14 cellular contexts compared by ENCODE assay signal in the genomic region with DNA sequence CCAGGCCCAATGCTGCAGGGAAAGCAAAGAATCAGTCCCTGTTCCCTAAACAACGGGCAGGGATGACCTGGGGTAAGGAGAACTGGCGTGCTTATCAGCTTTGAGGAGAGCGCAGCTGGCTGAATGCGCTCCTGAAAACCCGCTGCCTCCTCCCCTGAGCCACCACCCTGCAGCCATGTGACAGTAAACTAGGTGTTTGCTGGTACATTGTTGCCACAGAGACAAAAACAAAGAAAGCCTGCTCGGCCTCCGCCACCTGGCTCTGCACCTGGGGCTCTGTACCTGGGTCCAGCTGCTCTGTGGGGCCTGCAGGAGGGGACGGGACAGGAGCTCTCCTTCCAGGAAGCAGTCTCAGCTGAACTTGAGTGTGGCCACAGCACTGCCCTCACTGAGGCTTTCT. TPM values are rescaled to one million over a fixed set of nuclear protein-coding genes. Genes with fewer than 3 reads are reported as not detected.
DNase-seq lines count a peak whose midpoint lies in the region; ATAC-seq and TF ChIP-seq lines count a peak whose summit lies in the region.
"Had no signal": no experiment of that assay in that cellular context is flagged by ENCODE, and none has a peak within 500 bp of the region (broad histone marks: within the 10 kb centered on the region; RNA-seq: fewer than 3 reads in every experiment).

No MANE protein-coding gene starts in this region.

- TF ChIP-seq CTCF in right atrium auricular region (IDR thresholded peaks at IDR 0.05) (no peak), foreskin keratinocyte (conservative IDR thresholded peaks at IDR 0.05) (no peak), upper lobe of right lung (IDR thresholded peaks at IDR 0.05) (no peak), vagina (IDR thresholded peaks at IDR 0.05) (no peak)

- DNase-seq in Right ventricle myocardium inferior (ENCODE audit: missing footprints) (peak; percentile 30), right atrium auricular region (ENCODE audit: low spot score) (no peak), NCI-H526 (lab: John Stamatoyannopoulos, UW) (peak; percentile 98 to 99), foreskin keratinocyte (no peak), upper lobe of right lung (no peak), vagina (ENCODE audit: extremely low spot score in 2 of 2) (no peak), KBM-7 (no peak)
- DNase-seq: activated CD8-positive, alpha-beta memory T cell treated with anti-CD3 and anti-CD28 coated beads for 24 hours; activated naive CD8-positive, alpha-beta T cell treated with anti-CD3 and anti-CD28 coated beads, Interleukin-2, amount 10 ng/mL, durations not matched to agents 7 days and 5 days; NCI-H82; ovary; stimulated activated naive CD4-positive, alpha-beta T cell had no signal

- H3K4me3 ChIP-seq in right atrium auricular region: no peak overlapping the region
- H3K4me3 ChIP-seq in upper lobe of right lung: no peak overlapping the region
- H3K4me3 ChIP-seq in vagina: no peak overlapping the region
- H3K4me3 ChIP-seq: coronary artery, ovary had no signal

- H3K4me1 ChIP-seq in right atrium auricular region (peaks cover 0 to 31% of the 10 kb centered on the region in 2 donors), foreskin keratinocyte (no peaks in the 10 kb centered on the region), upper lobe of right lung (no peaks in the 10 kb centered on the region), vagina (no peaks in the 10 kb centered on the region)

- TF ChIP-seq POLR2A in vagina (IDR thresholded peaks at IDR 0.05): no peak

- ATAC-seq in Right ventricle myocardium inferior: peak; percentile 44
- peak; percentile 57 for ATAC-seq in foreskin keratinocyte
- ATAC-seq in upper lobe of right lung: peak; percentile 43
- ATAC-seq in GM19467 (IDR thresholded peaks at IDR 0.05; ENCODE audit: unreplicated experiment): no peak

- H3K27ac ChIP-seq in right atrium auricular region (no peak overlapping the region), foreskin keratinocyte (no peak overlapping the region), upper lobe of right lung (no peak overlapping the region), vagina (no peak overlapping the region)
- H3K27ac ChIP-seq: coronary artery, ovary had no signal

- no peaks in the 10 kb centered on the region for H3K9me3 ChIP-seq in right atrium auricular region
- no peaks in the 10 kb centered on the region for H3K9me3 ChIP-seq in upper lobe of right lung
- H3K9me3 ChIP-seq in vagina: no peaks in the 10 kb centered on the region
- H3K9me3 ChIP-seq: ovary had no signal

- in situ Hi-C loops in KBM-7 (cut with MboI; ENCODE audit: low pct_unique_long_range_greater_than_20kb, low sequenced_read_pairs): no loop called here

- H3K27me3 ChIP-seq in right atrium auricular region: no peaks in the 10 kb centered on the region
- peaks cover 15% of the 10 kb centered on the region for H3K27me3 ChIP-seq in foreskin keratinocyte
- H3K27me3 ChIP-seq in upper lobe of right lung: no peaks in the 10 kb centered on the region
- no peaks in the 10 kb centered on the region for H3K27me3 ChIP-seq in vagina
- H3K27me3 ChIP-seq: ovary had no signal

- H3K36me3 ChIP-seq in right atrium auricular region (no peaks in the 10 kb centered on the region), upper lobe of right lung (no peaks in the 10 kb centered on the region), vagina (no peaks in the 10 kb centered on the region)
- H3K36me3 ChIP-seq: ovary had no signal

- intact Hi-C loops in Right ventricle myocardium inferior (cut with DNase I): no loop called here
- intact Hi-C loops in upper lobe of right lung (cut with DNase I): no loop called here
- intact Hi-C loops in vagina (cut with DNase I): no loop called here

RNA-seq across cellular contexts. Expression of gene MCF2L, which starts 21.8 kb away (rescaled TPM):
- total RNA-seq in Right ventricle myocardium inferior (45.9 TPM), right atrium auricular region (10 to 100 TPM; 17.1 to 21.6 TPM), foreskin keratinocyte (0.07 TPM in 1 of 2 replicates, not detected in the other), upper lobe of right lung (69.7 TPM), vagina (45.4 TPM)
- polyA plus RNA-seq in foreskin keratinocyte: 0.06 TPM in 1 of 2 replicates, not detected in the other

Comparison
In these comparisons a context has a peak if more than half of its experiments do, and no peak if none do; other contexts are left out.
1. DNase-seq: peak in Right ventricle myocardium inferior (single experiment) and NCI-H526 (2 of 2); none in right atrium auricular region (single experiment), foreskin keratinocyte (0 of 2), upper lobe of right lung (single experiment), vagina (0 of 2) and KBM-7 (single experiment).
2. RNA of gene MCF2L, which starts 21.8 kb away (total RNA-seq): 69.7 TPM in upper lobe of right lung (single experiment), 45.9 TPM in Right ventricle myocardium inferior (single experiment), 45.4 TPM in vagina (single experiment) and 17.1 to 21.6 TPM in right atrium auricular region; 0.07 TPM in foreskin keratinocyte; every median in the first group is over 10 times any median in the second.